ENCODE assay signal across 20 cellular contexts in the genomic region with DNA sequence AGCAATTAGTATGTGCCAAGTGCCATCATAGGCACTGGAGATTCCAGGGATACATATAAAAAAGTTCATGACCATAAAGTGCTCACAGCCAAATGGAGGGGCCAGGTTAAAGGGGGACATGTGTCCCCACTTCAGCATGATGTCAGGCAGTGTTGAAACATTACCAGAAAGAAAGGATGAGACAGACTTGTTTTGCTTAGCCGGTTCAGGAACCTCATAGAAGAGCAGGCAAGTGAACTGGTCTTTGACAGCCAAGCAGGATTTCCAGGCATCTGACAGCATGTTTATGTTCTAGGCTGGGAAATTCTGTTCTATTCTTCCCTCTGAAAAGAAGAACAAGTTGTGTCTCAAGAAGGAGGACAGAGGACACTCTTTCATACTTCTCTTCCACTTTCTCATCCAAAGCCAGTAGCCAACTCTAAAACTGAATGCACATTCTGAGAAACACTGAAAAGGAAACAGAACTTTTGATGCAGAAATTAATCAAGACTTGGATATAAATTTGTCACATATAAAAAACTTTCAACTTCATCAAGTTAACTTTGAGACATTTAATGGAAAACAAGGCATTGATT. TPM values are rescaled to one million over a fixed set of nuclear protein-coding genes. Genes with fewer than 3 reads are reported as not detected.
DNase-seq lines count a peak whose midpoint lies in the region; ATAC-seq and TF ChIP-seq lines count a peak whose summit lies in the region.
"Had no signal": no experiment of that assay in that cellular context is flagged by ENCODE, and none has a peak within 500 bp of the region (broad histone marks: within the 10 kb centered on the region; RNA-seq: fewer than 3 reads in every experiment).

No MANE protein-coding gene starts in this region.

- H3K4me3 ChIP-seq in right atrium auricular region: no peak overlapping the region
- no peak overlapping the region for H3K4me3 ChIP-seq in skeletal muscle tissue (ENCODE audit: low read length in 3 of 3)
- H3K4me3 ChIP-seq: GM23248, HAP-1 had no signal

- intact Hi-C loops in left ventricle myocardium superior (cut with micrococcal nuclease): no loop called here
- intact Hi-C loops in left colon (cut with DNase I, micrococcal nuclease): no loop called here

- H3K4me1 ChIP-seq in right atrium auricular region (peaks cover 0 to 13% of the 10 kb centered on the region in 2 donors), skeletal muscle tissue (ENCODE audit: control insufficient read depth in 3 of 3, insufficient read depth in 3 of 3, low read length in 3 of 3) (peaks cover 31 to 52% (median 39%) of the 10 kb centered on the region in 3 donors)
- H3K4me1 ChIP-seq: HAP-1 had no signal

- DNase-seq in right atrium auricular region (ENCODE audit: low spot score): peak; percentile 40
- no peak for DNase-seq in left ventricle myocardium superior
- peak; percentile 39 for DNase-seq in midbrain (lab: John Stamatoyannopoulos, UW)
- no peak for DNase-seq in SKM-1 treated with dmso at 0.1 percent for 144 hours (lab: John Stamatoyannopoulos, UW; ENCODE audit: unreplicated experiment)
- DNase-seq in MV-4-11 (lab: John Stamatoyannopoulos, UW): no peak
- DNase-seq in left colon: no peak
- DNase-seq: 8988T, DND-41, GM23248, NCI-H1417 treated with DMSO at 0.1 percent for 48 hours, NCI-H187 treated with DMSO at 0.1 percent for 48 hours, NCI-H2227 treated with DMSO at 0.1 percent for 48 hours, NCI-H524 treated with DMSO at 0.1 percent for 48 hours, RPMI8226 had no signal

- H3K27me3 ChIP-seq in right atrium auricular region (no peaks in the 10 kb centered on the region), skeletal muscle tissue (ENCODE audit: control insufficient read depth in 3 of 3, insufficient read depth in 3 of 3, low read length in 3 of 3) (no peaks in the 10 kb centered on the region)

- H3K9me3 ChIP-seq in right atrium auricular region: no peaks in the 10 kb centered on the region
- no peaks in the 10 kb centered on the region for H3K9me3 ChIP-seq in skeletal muscle tissue (ENCODE audit: control insufficient read depth in 3 of 3, low read length in 3 of 3)
- H3K9me3 ChIP-seq: HAP-1 had no signal

- H3K36me3 ChIP-seq in right atrium auricular region: no peaks in the 10 kb centered on the region
- no peaks in the 10 kb centered on the region for H3K36me3 ChIP-seq in skeletal muscle tissue (ENCODE audit: control insufficient read depth in 3 of 3, insufficient read depth in 3 of 3, low read length in 3 of 3)
- H3K36me3 ChIP-seq: HAP-1 had no signal

- H3K9ac ChIP-seq in skeletal muscle tissue (ENCODE audit: low read depth in 1 of 3, low read length in 3 of 3): peak overlapping the region in 1 of 3 donors; percentile 3
- H3K9ac ChIP-seq: GM23248 had no signal

- no peak for ATAC-seq in left ventricle myocardium superior
- no peak for ATAC-seq in GM21367 (IDR thresholded peaks at IDR 0.05; ENCODE audit: unreplicated experiment)
- ATAC-seq in left colon: no peak

- no peak for TF ChIP-seq CTCF in right atrium auricular region (IDR thresholded peaks at IDR 0.05)

- H3K27ac ChIP-seq in right atrium auricular region (no peak overlapping the region), skeletal muscle tissue (ENCODE audit: low read depth, low read length) (peak overlapping the region; percentile 89)
- H3K27ac ChIP-seq: GM23248, HL-60 had no signal

RNA-seq across cellular contexts. Expression of a gene that starts 39.7 kb away (rescaled TPM):
- total RNA-seq in right atrium auricular region: 100 to 1,000 TPM; 381 to 632 TPM
- 377 TPM for total RNA-seq in left ventricle myocardium superior
- total RNA-seq in skeletal muscle tissue: 435 TPM
- 100 to 1,000 TPM; 436 to 776 TPM for total RNA-seq in left colon

RNA-seq across cellular contexts. Expression of a gene that starts 48.6 kb away (rescaled TPM):
- total RNA-seq in right atrium auricular region (not detected), left ventricle myocardium superior (not detected), skeletal muscle tissue (not detected), left colon (not detected)
- total RNA-seq: GM23248, HT1080, M059J had no signal

Comparison
In these comparisons a context has a peak if more than half of its experiments do, and no peak if none do; other contexts are left out.
1. DNase-seq: peak in right atrium auricular region (single experiment) and midbrain (single experiment); none in left ventricle myocardium superior (single experiment), SKM-1 treated with dmso at 0.1 percent for 144 hours (single experiment), MV-4-11 (single experiment) and left colon (0 of 2).